ENCODE assay signal across 20 cellular contexts in the genomic region with DNA sequence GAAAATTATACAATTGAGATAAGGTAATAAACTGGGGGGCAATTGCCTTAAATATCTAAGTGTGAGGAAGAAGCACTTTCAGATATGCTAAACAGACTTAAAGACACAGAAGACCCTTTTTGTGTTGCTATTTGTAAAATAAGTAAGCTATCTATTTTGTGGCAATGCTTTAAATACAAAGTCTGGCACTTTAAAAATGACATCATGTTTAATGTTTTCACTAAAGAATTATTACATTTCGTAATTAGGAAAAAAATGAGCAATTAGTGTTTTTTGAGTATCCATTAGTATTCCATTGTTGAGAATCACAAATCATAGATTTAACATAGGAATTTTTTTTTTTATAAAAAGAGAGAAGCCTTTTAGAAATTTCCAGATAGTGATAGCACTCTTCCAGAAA. TPM values are rescaled to one million over a fixed set of nuclear protein-coding genes. Genes with fewer than 3 reads are reported as not detected.
DNase-seq lines count a peak whose midpoint lies in the region; ATAC-seq, FAIRE-seq and TF ChIP-seq lines count a peak whose summit lies in the region.
"Had no signal": no experiment of that assay in that cellular context is flagged by ENCODE, and none has a peak within 500 bp of the region (broad histone marks: within the 10 kb centered on the region; RNA-seq: fewer than 3 reads in every experiment).

No MANE protein-coding gene starts in this region.

- in situ Hi-C loops in HepG2 (cut with HindIII; ENCODE audit: extremely low pct_ligation_motif_present, low pct_unique_long_range_greater_than_20kb) (no loop called here), gastrocnemius medialis (cut with MboI; ENCODE audit: low sequenced_read_pairs in 4 of 4) (loop anchor here in 1 of 4 donors (25.0 kb wide), 1 partner anchor 1227 kb away; a partner anchor contains a TSS)

- no peak for TF ChIP-seq POLR2A in HepG2 (IDR thresholded peaks at IDR 0.05; ENCODE audit: insufficient read depth in 1 of 2, low read depth in 2 of 2, low read length in 2 of 2)
- no peak for TF ChIP-seq POLR2A in right lobe of liver (IDR thresholded peaks at IDR 0.05)
- no peak for TF ChIP-seq POLR2A in gastrocnemius medialis (IDR thresholded peaks at IDR 0.05)

- H3K4me3 ChIP-seq in HepG2 (replicated peaks in 1 of 3; ENCODE audit: insufficient read depth in 1 of 3, low read depth in 2 of 3, low read length in 3 of 3) (no peak overlapping the region), right lobe of liver (no peak overlapping the region), gastrocnemius medialis (no peak overlapping the region), dorsolateral prefrontal cortex (no peak overlapping the region)
- H3K4me3 ChIP-seq: BLaER1 had no signal

- TF ChIP-seq CTCF in HepG2 (CRISPR knock-in tag; IDR thresholded peaks at IDR 0.05): no peak
- TF ChIP-seq CTCF in right lobe of liver (IDR thresholded peaks at IDR 0.05): no peak
- TF ChIP-seq CTCF in gastrocnemius medialis (IDR thresholded peaks at IDR 0.05 in 4 of 5, conservative IDR thresholded peaks at IDR 0.05 in 1 of 5): no peak
- TF ChIP-seq CTCF in D721Med (IDR thresholded peaks at IDR 0.05; ENCODE audit: insufficient read depth, missing control alignments): no peak
- no peak for TF ChIP-seq CTCF in dorsolateral prefrontal cortex (IDR thresholded peaks at IDR 0.05 in 54 of 56, conservative IDR thresholded peaks at IDR 0.05 in 2 of 56; ENCODE audit: low read depth in 1 of 56, partially characterized antibody in 56 of 56)

- H3K9me3 ChIP-seq in HepG2 (ENCODE audit: low read length) (no peaks in the 10 kb centered on the region), right lobe of liver (no peaks in the 10 kb centered on the region), gastrocnemius medialis (no peaks in the 10 kb centered on the region)
- H3K9me3 ChIP-seq: BE2C, BLaER1 had no signal

- FAIRE-seq in HepG2 (lab: Jason Lieb, UNC) (no peak), RCC 7860 (lab: Jason Lieb, UNC) (peak; percentile 16), D721Med (lab: Jason Lieb, UNC) (no peak)
- FAIRE-seq: G401.6, GM12892, GM18507 had no signal

- H3K27ac ChIP-seq in HepG2 (ENCODE audit: extremely low read length, insufficient read depth, low read length) (no peak overlapping the region), right lobe of liver (no peak overlapping the region), gastrocnemius medialis (peak overlapping the region in 3 of 4 donors; percentile 20 to 74 (median 22)), dorsolateral prefrontal cortex (no peak overlapping the region)
- H3K27ac ChIP-seq: 22Rv1, BLaER1 had no signal

- TF ChIP-seq EP300 in HepG2 (IDR thresholded peaks at IDR 0.05; ENCODE audit: low read depth in 2 of 2, low read length in 2 of 2) (no peak), HepG2 (CRISPR knock-in tag; IDR thresholded peaks at IDR 0.05; ENCODE audit: borderline replicate concordance) (no peak)

- H3K4me2 ChIP-seq in HepG2 (ENCODE audit: low read depth, low read length): no peak overlapping the region
- H3K4me2 ChIP-seq: BLaER1 had no signal

- no peak for DNase-seq in HepG2 (ENCODE audit: low spot score)
- DNase-seq in right lobe of liver: no peak
- no peak for DNase-seq in RCC 7860 (ENCODE audit: low spot score)
- no peak for DNase-seq in gastrocnemius medialis
- no peak for DNase-seq in D721Med (ENCODE audit: insufficient read length, low spot score)
- no peak for DNase-seq in dorsolateral prefrontal cortex
- DNase-seq: ACHN; BE2C; C1 segment of cervical spinal cord; CD4-positive, alpha-beta memory T cell; CD4-positive, CD25-positive, alpha-beta regulatory T cell; CD8-positive, alpha-beta memory T cell; COR-L47; DMS79 treated with DMSO at 0.1 percent for 48 hours; GF-D8 had no signal

- H3K27me3 ChIP-seq in HepG2 (ENCODE audit: control insufficient read depth in 1 of 2, insufficient read depth in 2 of 2, low read length in 2 of 2) (peaks cover 2 to 13% of the 10 kb centered on the region in 2 experiments; a peak in 4 of 5 replicates), right lobe of liver (peaks cover 9 to 31% of the 10 kb centered on the region in 2 donors), gastrocnemius medialis (no peaks in the 10 kb centered on the region), dorsolateral prefrontal cortex (peaks cover 0 to 34% (median 4%) of the 10 kb centered on the region in 45 donors)

- ATAC-seq in HepG2 (no peak), right lobe of liver (no peak), gastrocnemius medialis (no peak)

- no peaks in the 10 kb centered on the region for H4K20me1 ChIP-seq in HepG2 (ENCODE audit: insufficient read depth, low read length)

- no TSS peak for BruUV-seq in HepG2 (replicated peaks; lab: Mats Ljungman, UMichigan)

- H3K36me3 ChIP-seq in HepG2 (replicated peaks in 1 of 2; ENCODE audit: control insufficient read depth in 1 of 2, insufficient read depth in 2 of 2, low read length in 2 of 2): no peaks in the 10 kb centered on the region
- H3K36me3 ChIP-seq in right lobe of liver: no peaks in the 10 kb centered on the region
- H3K36me3 ChIP-seq in gastrocnemius medialis: no peaks in the 10 kb centered on the region
- H3K36me3 ChIP-seq: BE2C, BLaER1 had no signal

- H3K4me1 ChIP-seq in HepG2 (ENCODE audit: insufficient read depth, low read length): 0 out of 2 replicates have a peak, but pooled peaks cover 3% of the 10 kb centered on the region
- H3K4me1 ChIP-seq in right lobe of liver: peaks cover 0 to 12% (median 0%) of the 10 kb centered on the region in 4 donors
- H3K4me1 ChIP-seq in gastrocnemius medialis: peaks cover 33 to 50% of the 10 kb centered on the region in 2 donors

- no peaks in the 10 kb centered on the region for H3K79me2 ChIP-seq in HepG2 (ENCODE audit: insufficient read depth, low read length)

- no peak overlapping the region for H3K9ac ChIP-seq in HepG2 (ENCODE audit: insufficient read depth, low read depth, low read length)
- H3K9ac ChIP-seq: BLaER1 had no signal

- POLR2A ChIA-PET in HepG2 (lab: Yijun Ruan, JAX): no interaction called here

- intact Hi-C loops in HepG2 (cut with micrococcal nuclease; ENCODE audit: unreplicated experiment) (no loop called here), right lobe of liver (cut with DNase I) (no loop called here), gastrocnemius medialis (cut with DNase I; ENCODE audit: low total_unique reads) (loop anchor here (5.0 to 10.0 kb wide), 3 partner anchors 110 to 1227 kb away; a partner anchor contains a TSS), dorsolateral prefrontal cortex (cut with DNase I) (loop anchor here (5.0 to 10.0 kb wide), 2 partner anchors 60 to 213 kb away; no protein-coding TSS in a partner anchor)

- no peak for TF ChIP-seq RAD21 in HepG2 (CRISPR knock-in tag; IDR thresholded peaks at IDR 0.05)

- 18% methylated on average over 1 of the region's 1 CpG for WGBS in HepG2 (ENCODE audit: low lambda C conversion rate)
- WGBS in right lobe of liver (ENCODE audit: insufficient coverage, low coverage, low lambda C conversion rate, missing lambda C conversion rate): 32% methylated on average over 1 of the region's 1 CpG

- H2AFZ ChIP-seq in HepG2 (ENCODE audit: low read length): no peak overlapping the region

- CTCF ChIA-PET in HepG2 (lab: Yijun Ruan, JAX; ENCODE audit: low intra/inter-chr PET ratio, low total read pairs): no interaction called here

TF ChIP-seq in HepG2, 621 proteins besides CTCF, POLR2A, EP300 and RAD21:
- no peak for TF ChIP-seq AGO2 (optimal IDR thresholded peaks at IDR 0.05; ENCODE audit: low read depth, low read length)
- TF ChIP-seq ATF7 (IDR thresholded peaks at IDR 0.05): peak; percentile 74
- no peak for TF ChIP-seq ATF7 (CRISPR knock-in tag; IDR thresholded peaks at IDR 0.05)

RNA-seq across cellular contexts. Expression of a gene that starts 2.1 kb away (rescaled TPM):
- 0.38 and 0.45 TPM in 2 replicates for total RNA-seq in HepG2 (2016; rRNA removed; fragmentation: Illumina TruSeq; extraction: Trizol)
- 0.40 and 0.53 TPM in 2 replicates for total RNA-seq in HepG2 (2016; cell fraction: cytosol; rRNA removed; fragmentation: Illumina TruSeq; extraction: Trizol; ENCODE audit: low read depth)
- total RNA-seq in HepG2 (2016; cell fraction: insoluble cytoplasmic fraction; rRNA removed; fragmentation: Illumina TruSeq; extraction: Trizol): 0.71 and 0.79 TPM in 2 replicates
- 0.22 and 0.38 TPM in 2 replicates for total RNA-seq in HepG2 (2016; cell fraction: membrane; rRNA removed; fragmentation: Illumina TruSeq; extraction: Trizol)
- 2.4 and 3.2 TPM in 2 replicates for total RNA-seq in HepG2 (2016; cell fraction: nucleus; rRNA removed; fragmentation: Illumina TruSeq; extraction: Trizol)
- polyA plus RNA-seq in HepG2 (2011; rRNA removed): 0.71 and 2.3 TPM in 2 replicates
- 0.59 and 0.77 TPM in 2 replicates for polyA plus RNA-seq in HepG2 (2011; cell fraction: cytosol; rRNA removed)
- 5.0 and 6.0 TPM in 2 replicates for polyA plus RNA-seq in HepG2 (2011; cell fraction: nucleus; rRNA removed)
- 0.20 and 0.84 TPM in 2 replicates for polyA plus RNA-seq in HepG2 (2012)
- polyA plus RNA-seq in HepG2 (2016; cell fraction: cytosol; fragmentation: Illumina TruSeq; extraction: Trizol; ENCODE audit: low read depth): 0.40 and 0.69 TPM in 2 replicates
- 0.94 and 1.3 TPM in 2 replicates for polyA plus RNA-seq in HepG2 (2016; cell fraction: insoluble cytoplasmic fraction; fragmentation: Illumina TruSeq; extraction: Trizol; ENCODE audit: low read depth)
- 0.03 and 0.40 TPM in 2 replicates for polyA plus RNA-seq in HepG2 (2016; cell fraction: membrane; fragmentation: Illumina TruSeq; extraction: Trizol; ENCODE audit: low read depth)
- 1.5 and 2.1 TPM in 2 replicates for polyA plus RNA-seq in HepG2 (2016; cell fraction: nucleus; fragmentation: Illumina TruSeq; extraction: Trizol; ENCODE audit: insufficient read depth, low read depth)
- polyA minus RNA-seq in HepG2 (2011; rRNA and poly(A)+ RNA removed; ENCODE audit: low replicate concordance): 0.12 and 1.7 TPM in 2 replicates
- polyA minus RNA-seq in HepG2 (2011; cell fraction: cytosol; rRNA and poly(A)+ RNA removed): 0.18 and 0.79 TPM in 2 replicates
- polyA minus RNA-seq in HepG2 (2011; cell fraction: nucleus; rRNA and poly(A)+ RNA removed): 4.8 and 9.7 TPM in 2 replicates
- total RNA-seq in right lobe of liver: 1 to 10 TPM in 4 of 6 experiments, under 1 TPM in 2; 0.48 to 6.3 (median 1.4) TPM
- 10 to 100 TPM in 1 of 4 donors, 1 to 10 TPM in 2, under 1 TPM in 1; 0.90 to 10.1 (median 4.9) TPM for total RNA-seq in gastrocnemius medialis
- 100 to 1,000 TPM in 1 of 120 experiments, 10 to 100 TPM in 117, 1 to 10 TPM in 2; 9.6 to 127 (median 30.7) TPM for total RNA-seq in dorsolateral prefrontal cortex
- total RNA-seq: CD4-positive, alpha-beta memory T cell; CD8-positive, alpha-beta memory T cell had no signal
- polyA plus RNA-seq: CD4-positive, alpha-beta memory T cell; CD4-positive, CD25-positive, alpha-beta regulatory T cell; CD8-positive, alpha-beta memory T cell had no signal

Comparison
In these comparisons a context has a peak if more than half of its experiments do, and no peak if none do; other contexts are left out.
1. H3K27ac ChIP-seq: peak in gastrocnemius medialis (3 of 4); none in HepG2 (single experiment), right lobe of liver (0 of 3) and dorsolateral prefrontal cortex (0 of 59).
2. intact Hi-C loops: an anchor here in gastrocnemius medialis (5.0 to 10.0 kb wide) and dorsolateral prefrontal cortex (5.0 to 10.0 kb wide); none called in HepG2 and right lobe of liver.